27 cellular contexts compared by ENCODE assay signal in genomic region chr20:23090147-23090546, GRCh38. TPM values are rescaled to one million over a fixed set of nuclear protein-coding genes. Genes with fewer than 3 reads are reported as not detected.
A peak's percentile ranks its signal among the peaks of the same experiment; 100 is the strongest.
DNase-seq lines count a peak whose midpoint lies in the region; ATAC-seq, FAIRE-seq and TF ChIP-seq lines count a peak whose summit lies in the region.
"Had no signal": no experiment of that assay in that cellular context is flagged by ENCODE, and none has a peak within 500 bp of the region (broad histone marks: within the 10 kb centered on the region; RNA-seq: fewer than 3 reads in every experiment).

No MANE protein-coding gene starts in this region.

- H3K4ac ChIP-seq in mesendoderm (ENCODE audit: low read depth, low read length): no peak overlapping the region

- no peaks in the 10 kb centered on the region for H3K9me3 ChIP-seq in HepG2 (ENCODE audit: low read length)
- no peaks in the 10 kb centered on the region for H3K9me3 ChIP-seq in right lobe of liver

- H3K4me1 Mint-ChIP-seq in dendritic cell treated with granulocyte-macrophage colony-stimulating factor and Interleukin-4, amounts not matched to agents 40 ng/mL and 50 ng/mL, for 4 days (ENCODE audit: low read depth): peaks cover 80% of the 10 kb centered on the region

- H3K9ac ChIP-seq in HepG2 (ENCODE audit: insufficient read depth, low read depth, low read length) (no peak overlapping the region), mesendoderm (ENCODE audit: low read length) (no peak overlapping the region)
- H3K9ac ChIP-seq: GM23248 had no signal

- no peak overlapping the region for H2AK5ac ChIP-seq in mesendoderm (ENCODE audit: low read length)

- no peak overlapping the region for H2AFZ ChIP-seq in HepG2 (ENCODE audit: low read length)
- H2AFZ ChIP-seq: GM23248 had no signal

- POLR2A ChIA-PET in HepG2 (lab: Yijun Ruan, JAX): no interaction called here

- no peak overlapping the region for H3K4me3 Mint-ChIP-seq in dendritic cell treated with granulocyte-macrophage colony-stimulating factor and Interleukin-4, amounts not matched to agents 40 ng/mL and 50 ng/mL, for 4 days
- H3K4me3 Mint-ChIP-seq: CD14-positive monocyte had no signal

- H3K27ac ChIP-seq in HepG2 (ENCODE audit: extremely low read length, insufficient read depth, low read length) (no peak overlapping the region), right lobe of liver (no peak overlapping the region), mesendoderm (ENCODE audit: low read depth, low read length) (no peak overlapping the region), dorsolateral prefrontal cortex (no peak overlapping the region)
- H3K27ac ChIP-seq: GM23248 had no signal

- H3K4me2 ChIP-seq in HepG2 (ENCODE audit: low read depth, low read length) (no peak overlapping the region), mesendoderm (ENCODE audit: low read length) (no peak overlapping the region)

- TF ChIP-seq POLR2A in HepG2 (IDR thresholded peaks at IDR 0.05; ENCODE audit: insufficient read depth in 1 of 2, low read depth in 2 of 2, low read length in 2 of 2) (no peak), right lobe of liver (IDR thresholded peaks at IDR 0.05) (no peak)

- intact Hi-C loops in HepG2 (cut with micrococcal nuclease; ENCODE audit: unreplicated experiment) (no loop called here), right lobe of liver (cut with DNase I) (no loop called here), dorsolateral prefrontal cortex (cut with DNase I) (no loop called here)
- intact Hi-C loops in dendritic cell treated with granulocyte-macrophage colony-stimulating factor and Interleukin-4, amounts not matched to agents 40 ng/mL and 50 ng/mL, for 4 days (cut with micrococcal nuclease): no loop called here

- H3K36me3 ChIP-seq in HepG2 (replicated peaks in 1 of 2; ENCODE audit: control insufficient read depth in 1 of 2, insufficient read depth in 2 of 2, low read length in 2 of 2) (no peaks in the 10 kb centered on the region), right lobe of liver (no peaks in the 10 kb centered on the region), mesendoderm (ENCODE audit: control insufficient read depth, insufficient read depth, low read length) (no peaks in the 10 kb centered on the region)

- no peaks in the 10 kb centered on the region for H3K9me3 Mint-ChIP-seq in dendritic cell treated with granulocyte-macrophage colony-stimulating factor and Interleukin-4, amounts not matched to agents 40 ng/mL and 50 ng/mL, for 4 days
- H3K9me3 Mint-ChIP-seq: CD14-positive monocyte had no signal

- no peaks in the 10 kb centered on the region for H3K79me1 ChIP-seq in mesendoderm (ENCODE audit: low read length)

- CTCF ChIA-PET in HepG2 (lab: Yijun Ruan, JAX; ENCODE audit: low intra/inter-chr PET ratio, low total read pairs): no interaction called here

- no peak overlapping the region for H2BK5ac ChIP-seq in mesendoderm (ENCODE audit: low read length)

- H2BK15ac ChIP-seq in mesendoderm (replicated peaks; ENCODE audit: low read depth): no peak overlapping the region

- H4K8ac ChIP-seq in mesendoderm (ENCODE audit: low read depth, low read length): no peak overlapping the region

- no peaks in the 10 kb centered on the region for H3K4me1 ChIP-seq in HepG2 (ENCODE audit: insufficient read depth, low read length)
- H3K4me1 ChIP-seq in right lobe of liver: no peaks in the 10 kb centered on the region
- no peaks in the 10 kb centered on the region for H3K4me1 ChIP-seq in mesendoderm (ENCODE audit: control insufficient read depth, low read depth, low read length)

- no peak overlapping the region for H2BK120ac ChIP-seq in mesendoderm (ENCODE audit: low read depth, low read length)

- H3K27ac Mint-ChIP-seq in dendritic cell treated with granulocyte-macrophage colony-stimulating factor and Interleukin-4, amounts not matched to agents 40 ng/mL and 50 ng/mL, for 4 days: peak overlapping the region; percentile 34

- H3K27me3 Mint-ChIP-seq in dendritic cell treated with granulocyte-macrophage colony-stimulating factor and Interleukin-4, amounts not matched to agents 40 ng/mL and 50 ng/mL, for 4 days: no peaks in the 10 kb centered on the region

- in situ Hi-C loops in HepG2 (cut with HindIII; ENCODE audit: extremely low pct_ligation_motif_present, low pct_unique_long_range_greater_than_20kb): no loop called here

- H3K4me3 ChIP-seq in HepG2 (replicated peaks in 1 of 3; ENCODE audit: insufficient read depth in 1 of 3, low read depth in 2 of 3, low read length in 3 of 3) (no peak overlapping the region), right lobe of liver (no peak overlapping the region), mesendoderm (ENCODE audit: low read length) (no peak overlapping the region), dorsolateral prefrontal cortex (no peak overlapping the region)
- H3K4me3 ChIP-seq: GM23248 had no signal

- no peaks in the 10 kb centered on the region for H4K20me1 ChIP-seq in HepG2 (ENCODE audit: insufficient read depth, low read length)

- H3K56ac ChIP-seq in mesendoderm (ENCODE audit: low read length): no peak overlapping the region

- FAIRE-seq in HepG2 (lab: Jason Lieb, UNC): no peak
- FAIRE-seq: D721Med had no signal

- ATAC-seq in HepG2 (no peak), right lobe of liver (no peak), GM19395 (IDR thresholded peaks at IDR 0.05; ENCODE audit: unreplicated experiment) (no peak)

- H3K79me2 ChIP-seq in HepG2 (ENCODE audit: insufficient read depth, low read length) (no peaks in the 10 kb centered on the region), mesendoderm (ENCODE audit: control insufficient read depth, insufficient read depth, low read length) (no peaks in the 10 kb centered on the region)

- peaks cover 4 to 38% of the 10 kb centered on the region in 2 experiments; a peak in 4 of 5 replicates for H3K27me3 ChIP-seq in HepG2 (ENCODE audit: control insufficient read depth in 1 of 2, insufficient read depth in 2 of 2, low read length in 2 of 2)
- H3K27me3 ChIP-seq in right lobe of liver: no peaks in the 10 kb centered on the region
- H3K27me3 ChIP-seq in mesendoderm (ENCODE audit: insufficient read depth, low read length, poor library complexity): no peaks in the 10 kb centered on the region
- peaks cover 0 to 9% (median 0%) of the 10 kb centered on the region in 45 donors for H3K27me3 ChIP-seq in dorsolateral prefrontal cortex

- TF ChIP-seq RAD21 in HepG2 (CRISPR knock-in tag; IDR thresholded peaks at IDR 0.05): no peak

- TF ChIP-seq EP300 in HepG2 (IDR thresholded peaks at IDR 0.05; ENCODE audit: low read depth in 2 of 2, low read length in 2 of 2): no peak
- no peak for TF ChIP-seq EP300 in HepG2 (CRISPR knock-in tag; IDR thresholded peaks at IDR 0.05; ENCODE audit: borderline replicate concordance)

- no peaks in the 10 kb centered on the region for H3K36me3 Mint-ChIP-seq in dendritic cell treated with granulocyte-macrophage colony-stimulating factor and Interleukin-4, amounts not matched to agents 40 ng/mL and 50 ng/mL, for 4 days (ENCODE audit: low read depth)

- peak; percentile 19; the same call in 1 of the 2 replicates for TF ChIP-seq CTCF in HepG2 (CRISPR knock-in tag; IDR thresholded peaks at IDR 0.05)
- TF ChIP-seq CTCF in right lobe of liver (IDR thresholded peaks at IDR 0.05): no peak
- TF ChIP-seq CTCF in dorsolateral prefrontal cortex (IDR thresholded peaks at IDR 0.05 in 54 of 56, conservative IDR thresholded peaks at IDR 0.05 in 2 of 56; ENCODE audit: low read depth in 1 of 56, partially characterized antibody in 56 of 56): no peak

- no peak overlapping the region for H3K23ac ChIP-seq in mesendoderm (ENCODE audit: low read length)

- H4K5ac ChIP-seq in mesendoderm (ENCODE audit: low read length): no peak overlapping the region

- BruUV-seq in HepG2 (replicated peaks; lab: Mats Ljungman, UMichigan): no TSS peak

- 7% methylated on average over 6 of the region's 6 CpGs for WGBS in HepG2 (ENCODE audit: low lambda C conversion rate)
- 65% methylated on average over 3 of the region's 6 CpGs for WGBS in right lobe of liver (ENCODE audit: insufficient coverage, low coverage, low lambda C conversion rate, missing lambda C conversion rate)
- WGBS in mesendoderm (ENCODE audit: extremely low coverage, insufficient coverage, low lambda C conversion rate): no CpG with 5 or more reads among the region's 6 CpGs

- DNase-seq in HepG2 (ENCODE audit: low spot score) (no peak), right lobe of liver (no peak), mesendoderm (peak; percentile 36), C1 segment of cervical spinal cord (lab: John Stamatoyannopoulos, UW) (no peak), epidermal melanocyte (ENCODE audit: insufficient read length, low spot score) (no peak), dorsolateral prefrontal cortex (no peak)
- DNase-seq: AML-193, DMS53, GDM1, GM23248, Kasumi-1, NCI-H1694, NCI-H2081, NCI-H2171 treated with DMSO at 0.1 percent for 48 hours, NCI-H524 treated with DMSO at 0.1 percent for 48 hours, OCI-M1, Right ventricle myocardium superior, SW 1271 had no signal

- H3K18ac ChIP-seq in mesendoderm (ENCODE audit: low read length): no peak overlapping the region

RNA-seq across cellular contexts. Expression of gene CD93, which starts 4.0 kb away (rescaled TPM):
- total RNA-seq in HepG2 (2016; rRNA removed; fragmentation: Illumina TruSeq; extraction: Trizol): not detected in 2 replicates
- total RNA-seq in HepG2 (2016; cell fraction: cytosol; rRNA removed; fragmentation: Illumina TruSeq; extraction: Trizol; ENCODE audit: low read depth): not detected in 2 replicates
- total RNA-seq in HepG2 (2016; cell fraction: insoluble cytoplasmic fraction; rRNA removed; fragmentation: Illumina TruSeq; extraction: Trizol): not detected in 2 replicates
- total RNA-seq in HepG2 (2016; cell fraction: membrane; rRNA removed; fragmentation: Illumina TruSeq; extraction: Trizol): not detected in 2 replicates
- total RNA-seq in HepG2 (2016; cell fraction: nucleus; rRNA removed; fragmentation: Illumina TruSeq; extraction: Trizol): not detected in 2 replicates
- polyA plus RNA-seq in HepG2 (2011; rRNA removed): not detected in 2 replicates
- 0.01 TPM in 2 replicates for polyA plus RNA-seq in HepG2 (2011; cell fraction: cytosol; rRNA removed)
- not detected in 2 replicates for polyA plus RNA-seq in HepG2 (2011; cell fraction: nucleus; rRNA removed)
- polyA plus RNA-seq in HepG2 (2012): not detected in 2 replicates
- polyA plus RNA-seq in HepG2 (2016; cell fraction: cytosol; fragmentation: Illumina TruSeq; extraction: Trizol; ENCODE audit: low read depth): not detected in 2 replicates
- polyA plus RNA-seq in HepG2 (2016; cell fraction: insoluble cytoplasmic fraction; fragmentation: Illumina TruSeq; extraction: Trizol; ENCODE audit: low read depth): not detected in 2 replicates
- polyA plus RNA-seq in HepG2 (2016; cell fraction: membrane; fragmentation: Illumina TruSeq; extraction: Trizol; ENCODE audit: low read depth): not detected in 2 replicates
- not detected in 2 replicates for polyA plus RNA-seq in HepG2 (2016; cell fraction: nucleus; fragmentation: Illumina TruSeq; extraction: Trizol; ENCODE audit: insufficient read depth, low read depth)
- not detected in 2 replicates for polyA minus RNA-seq in HepG2 (2011; rRNA and poly(A)+ RNA removed; ENCODE audit: low replicate concordance)
- polyA minus RNA-seq in HepG2 (2011; cell fraction: cytosol; rRNA and poly(A)+ RNA removed): not detected in 2 replicates
- not detected in 2 replicates for polyA minus RNA-seq in HepG2 (2011; cell fraction: nucleus; rRNA and poly(A)+ RNA removed)
- 10 to 100 TPM in 2 of 6 experiments, 1 to 10 TPM in 4; 3.9 to 21.5 (median 9.2) TPM for total RNA-seq in right lobe of liver
- polyA plus RNA-seq in mesendoderm (2013, experiment 1 of 2): under 0.01 TPM
- 0.01 TPM for polyA plus RNA-seq in mesendoderm (2013, experiment 2 of 2)
- total RNA-seq in dorsolateral prefrontal cortex: 10 to 100 TPM in 23 of 120 experiments, 1 to 10 TPM in 97; 1.1 to 24.6 (median 4.9) TPM
- total RNA-seq: A172, GM23248, MCF 10A, SK-MEL-5 had no signal

RNA-seq across cellular contexts. Expression of gene THBD, which starts 40.7 kb away (rescaled TPM):
- total RNA-seq in HepG2 (2016; rRNA removed; fragmentation: Illumina TruSeq; extraction: Trizol) (not detected in 2 replicates), right lobe of liver (10 to 100 TPM in 2 of 6 experiments, 1 to 10 TPM in 4; 1.4 to 15.6 (median 4.9) TPM), dorsolateral prefrontal cortex (10 to 100 TPM in 2 of 120 experiments, 1 to 10 TPM in 102, under 1 TPM in 16; 0.45 to 13.3 (median 2.0) TPM)
- total RNA-seq in HepG2 (2016; cell fraction: cytosol; rRNA removed; fragmentation: Illumina TruSeq; extraction: Trizol; ENCODE audit: low read depth): not detected in 2 replicates
- not detected in 2 replicates for total RNA-seq in HepG2 (2016; cell fraction: insoluble cytoplasmic fraction; rRNA removed; fragmentation: Illumina TruSeq; extraction: Trizol)
- not detected in 2 replicates for total RNA-seq in HepG2 (2016; cell fraction: membrane; rRNA removed; fragmentation: Illumina TruSeq; extraction: Trizol)
- not detected in 2 replicates for total RNA-seq in HepG2 (2016; cell fraction: nucleus; rRNA removed; fragmentation: Illumina TruSeq; extraction: Trizol)
- 0.03 TPM in 1 of 2 replicates, not detected in the other for polyA plus RNA-seq in HepG2 (2011; rRNA removed)
- not detected in 2 replicates for polyA plus RNA-seq in HepG2 (2011; cell fraction: cytosol; rRNA removed)
- polyA plus RNA-seq in HepG2 (2011; cell fraction: nucleus; rRNA removed): not detected in 2 replicates
- not detected in 2 replicates for polyA plus RNA-seq in HepG2 (2012)
- not detected in 2 replicates for polyA plus RNA-seq in HepG2 (2016; cell fraction: cytosol; fragmentation: Illumina TruSeq; extraction: Trizol; ENCODE audit: low read depth)
- polyA plus RNA-seq in HepG2 (2016; cell fraction: insoluble cytoplasmic fraction; fragmentation: Illumina TruSeq; extraction: Trizol; ENCODE audit: low read depth): not detected in 2 replicates
- not detected in 2 replicates for polyA plus RNA-seq in HepG2 (2016; cell fraction: membrane; fragmentation: Illumina TruSeq; extraction: Trizol; ENCODE audit: low read depth)
- polyA plus RNA-seq in HepG2 (2016; cell fraction: nucleus; fragmentation: Illumina TruSeq; extraction: Trizol; ENCODE audit: insufficient read depth, low read depth): not detected in 2 replicates
- polyA minus RNA-seq in HepG2 (2011; rRNA and poly(A)+ RNA removed; ENCODE audit: low replicate concordance): 0.12 TPM in 1 of 2 replicates, not detected in the other
- polyA minus RNA-seq in HepG2 (2011; cell fraction: cytosol; rRNA and poly(A)+ RNA removed): not detected in 2 replicates
- not detected in 2 replicates for polyA minus RNA-seq in HepG2 (2011; cell fraction: nucleus; rRNA and poly(A)+ RNA removed)
- 0.48 TPM for polyA plus RNA-seq in mesendoderm (2013, experiment 1 of 2)
- polyA plus RNA-seq in mesendoderm (2013, experiment 2 of 2): 0.42 TPM
- total RNA-seq: SK-MEL-5 had no signal

RNA-seq across cellular contexts. Expression of gene SSTR4, which starts 55.0 kb away (rescaled TPM):
- total RNA-seq in HepG2 (2016; rRNA removed; fragmentation: Illumina TruSeq; extraction: Trizol): not detected in 2 replicates
- not detected in 2 replicates for total RNA-seq in HepG2 (2016; cell fraction: cytosol; rRNA removed; fragmentation: Illumina TruSeq; extraction: Trizol; ENCODE audit: low read depth)
- not detected in 2 replicates for total RNA-seq in HepG2 (2016; cell fraction: insoluble cytoplasmic fraction; rRNA removed; fragmentation: Illumina TruSeq; extraction: Trizol)
- not detected in 2 replicates for total RNA-seq in HepG2 (2016; cell fraction: membrane; rRNA removed; fragmentation: Illumina TruSeq; extraction: Trizol)
- not detected in 2 replicates for total RNA-seq in HepG2 (2016; cell fraction: nucleus; rRNA removed; fragmentation: Illumina TruSeq; extraction: Trizol)
- not detected in 2 replicates for polyA plus RNA-seq in HepG2 (2011; rRNA removed)
- not detected in 2 replicates for polyA plus RNA-seq in HepG2 (2011; cell fraction: cytosol; rRNA removed)
- polyA plus RNA-seq in HepG2 (2011; cell fraction: nucleus; rRNA removed): not detected in 2 replicates
- polyA plus RNA-seq in HepG2 (2012): not detected in 2 replicates
- polyA plus RNA-seq in HepG2 (2016; cell fraction: cytosol; fragmentation: Illumina TruSeq; extraction: Trizol; ENCODE audit: low read depth): not detected in 2 replicates
- not detected in 2 replicates for polyA plus RNA-seq in HepG2 (2016; cell fraction: insoluble cytoplasmic fraction; fragmentation: Illumina TruSeq; extraction: Trizol; ENCODE audit: low read depth)
- not detected in 2 replicates for polyA plus RNA-seq in HepG2 (2016; cell fraction: membrane; fragmentation: Illumina TruSeq; extraction: Trizol; ENCODE audit: low read depth)
- not detected in 2 replicates for polyA plus RNA-seq in HepG2 (2016; cell fraction: nucleus; fragmentation: Illumina TruSeq; extraction: Trizol; ENCODE audit: insufficient read depth, low read depth)
- not detected in 2 replicates for polyA minus RNA-seq in HepG2 (2011; rRNA and poly(A)+ RNA removed; ENCODE audit: low replicate concordance)
- polyA minus RNA-seq in HepG2 (2011; cell fraction: cytosol; rRNA and poly(A)+ RNA removed): not detected in 2 replicates
- not detected in 2 replicates for polyA minus RNA-seq in HepG2 (2011; cell fraction: nucleus; rRNA and poly(A)+ RNA removed)
- not detected for total RNA-seq in right lobe of liver
- polyA plus RNA-seq in mesendoderm (2013, experiment 1 of 2): 0.39 TPM
- 0.34 TPM for polyA plus RNA-seq in mesendoderm (2013, experiment 2 of 2)
- total RNA-seq in dorsolateral prefrontal cortex: 1 to 10 TPM in 60 of 120 experiments, under 1 TPM in 52, not detected in 8; 0.32 to 3.3 (median 1.1) TPM
- total RNA-seq: A172, GM23248, MCF 10A, Right ventricle myocardium superior, RPMI7951, SK-MEL-5 had no signal
- polyA plus RNA-seq: AG04450, CD14-positive monocyte, GM23248 had no signal
